ENCODE assay signal across 8 cellular contexts in genomic region chr6:13431861-13432465, GRCh38. TPM values are rescaled to one million over a fixed set of nuclear protein-coding genes. Genes with fewer than 3 reads are reported as not detected.
A peak's percentile ranks its signal among the peaks of the same experiment; 100 is the strongest.
DNase-seq lines count a peak whose midpoint lies in the region; ATAC-seq and TF ChIP-seq lines count a peak whose summit lies in the region.
"Had no signal": no experiment of that assay in that cellular context is flagged by ENCODE, and none has a peak within 500 bp of the region (broad histone marks: within the 10 kb centered on the region; RNA-seq: fewer than 3 reads in every experiment).

No MANE protein-coding gene starts in this region.

- H3K4me1 ChIP-seq in NT2/D1 (ENCODE audit: insufficient read depth, insufficient read length), result peaks cover 2% of the 10 kb centered on the region
- peaks cover 14 to 100% (median 90%) of the 10 kb centered on the region in 6 donors for H3K4me1 ChIP-seq in spleen

- TF ChIP-seq POLR2A in GM19193 (IDR thresholded peaks at IDR 0.05; ENCODE audit: extremely low read depth, insufficient read depth, insufficient read length), result peak; percentile 2
- TF ChIP-seq POLR2A in spleen (IDR thresholded peaks at IDR 0.05), result no peak

- DNase-seq in NT2/D1 (ENCODE audit: low read depth, low spot score) (peak; percentile 27), brain microvascular endothelial cell (peak; percentile 18), spleen (no peak), NCI-H1694 treated with DMSO at 0.1 percent for 48 hours (lab: John Stamatoyannopoulos, UW) (no peak), amygdala (lab: John Stamatoyannopoulos, UW) (no peak)
- DNase-seq: Kasumi-1 had no signal

- no peaks in the 10 kb centered on the region for H3K27me3 ChIP-seq in NT2/D1 (ENCODE audit: insufficient read depth, insufficient read length)
- no peaks in the 10 kb centered on the region for H3K27me3 ChIP-seq in brain microvascular endothelial cell (replicated peaks)
- no peaks in the 10 kb centered on the region for H3K27me3 ChIP-seq in spleen (replicated peaks in 1 of 7)

- H3K9ac ChIP-seq in NT2/D1 (ENCODE audit: insufficient read length, low read depth), result no peak overlapping the region

- WGBS in spleen, 5 donors, result 51 to 72% (median 55%) methylated on average over 5 of the region's 5 CpGs

- intact Hi-C loops in spleen (cut with DNase I; ENCODE audit: low total_unique reads), result no loop called here

- no peak for ATAC-seq in HG02610 (IDR thresholded peaks at IDR 0.05; ENCODE audit: unreplicated experiment)

- H3K9me3 ChIP-seq in NT2/D1 (ENCODE audit: insufficient read depth, low read length) (peaks cover 5% of the 10 kb centered on the region; the same call in 1 of the 2 replicates), spleen (no peaks in the 10 kb centered on the region)

- H3K27ac ChIP-seq in brain microvascular endothelial cell (no peak overlapping the region), spleen (peak overlapping the region; percentile 23 to 83 (median 56))

- in situ Hi-C loops in brain microvascular endothelial cell (cut with HindIII; ENCODE audit: low pct_ligation_motif_present, low sequenced_read_pairs), result no loop called here

- H3K36me3 ChIP-seq in NT2/D1 (ENCODE audit: insufficient read depth, insufficient read length, low read length) (no peaks in the 10 kb centered on the region), brain microvascular endothelial cell (replicated peaks) (no peaks in the 10 kb centered on the region), spleen (no peaks in the 10 kb centered on the region)

- H3K4me3 ChIP-seq in NT2/D1 (ENCODE audit: insufficient read length, low read depth), result no peak overlapping the region
- H3K4me3 ChIP-seq in brain microvascular endothelial cell (ENCODE audit: low read depth, low read length), result no peak overlapping the region
- peak overlapping the region in 1 of 8 donors; percentile 23 for H3K4me3 ChIP-seq in spleen

- TF ChIP-seq CTCF in brain microvascular endothelial cell (IDR thresholded peaks at IDR 0.05; ENCODE audit: low read depth, low read length, missing control alignments), result no peak
- no peak for TF ChIP-seq CTCF in spleen (IDR thresholded peaks at IDR 0.05 in 8 of 11, conservative IDR thresholded peaks at IDR 0.05 in 3 of 11)

RNA-seq across cellular contexts. Expression of gene GFOD1, which starts 55.4 kb away (rescaled TPM):
- 10 to 100 TPM; 16.0 to 54.0 (median 37.4) TPM for total RNA-seq in spleen
- 1 to 10 TPM; 3.4 to 8.2 (median 4.2) TPM for polyA plus RNA-seq in spleen

Comparison
In these comparisons a context has a peak if more than half of its experiments do, and no peak if none do; other contexts are left out.
1. DNase-seq: peak in NT2/D1 (single experiment) and brain microvascular endothelial cell (single experiment); none in spleen (single experiment), NCI-H1694 treated with DMSO at 0.1 percent for 48 hours (single experiment) and amygdala (0 of 56).